ENCODE assay signal across 18 cellular contexts in genomic region chr6:64590965-64591364, GRCh38.
DNase-seq lines count a peak whose midpoint lies in the region; ATAC-seq and TF ChIP-seq lines count a peak whose summit lies in the region.
"Had no signal": no experiment of that assay in that cellular context is flagged by ENCODE, and none has a peak within 500 bp of the region (broad histone marks: within the 10 kb centered on the region; RNA-seq: fewer than 3 reads in every experiment).

No MANE protein-coding gene starts in this region.

- ATAC-seq in Right ventricle myocardium superior (ENCODE audit: poor library complexity) (peak; percentile 85), right cardiac atrium (no peak), sciatic nerve (peak; percentile 57), GM21576 (IDR thresholded peaks at IDR 0.05; ENCODE audit: unreplicated experiment) (no peak)
- ATAC-seq: GM12878 had no signal

- no peaks in the 10 kb centered on the region for H4K20me1 ChIP-seq in MM.1S (ENCODE audit: insufficient read depth, low read length)

- peaks cover 12% of the 10 kb centered on the region for H3F3A ChIP-seq in MM.1S (ENCODE audit: insufficient read depth, low read length)

- H3K4me3 ChIP-seq in right cardiac atrium (ENCODE audit: low read length) (no peak overlapping the region), MM.1S (ENCODE audit: low read length) (no peak overlapping the region)
- H3K4me3 ChIP-seq: GM12878 had no signal

- H3K4me2 ChIP-seq in MM.1S (ENCODE audit: low read depth, low read length): peak overlapping the region; percentile 75; the same call in 1 of the 2 replicates

- H3K9me2 ChIP-seq in MM.1S (replicated peaks; ENCODE audit: insufficient read depth, low read length): no peaks in the 10 kb centered on the region

- intact Hi-C loops in Right ventricle myocardium superior (cut with DNase I): no loop called here
- intact Hi-C loops in right cardiac atrium (cut with DNase I): no loop called here
- intact Hi-C loops in sciatic nerve (cut with DNase I): no loop called here

- no peak for TF ChIP-seq CTCF in MM.1S (IDR thresholded peaks at IDR 0.05; ENCODE audit: low read length)

- H3K9me3 ChIP-seq in right cardiac atrium (ENCODE audit: control insufficient read depth, low read length): no peaks in the 10 kb centered on the region
- no peaks in the 10 kb centered on the region for H3K9me3 ChIP-seq in MM.1S (replicated peaks; ENCODE audit: insufficient read depth, low read length)
- H3K9me3 ChIP-seq: BE2C, Caco-2 had no signal

- no peaks in the 10 kb centered on the region for H3K27me3 ChIP-seq in right cardiac atrium (ENCODE audit: control insufficient read depth, insufficient read depth)
- H3K27me3 ChIP-seq in MM.1S (replicated peaks; ENCODE audit: insufficient read depth, low read length): no peaks in the 10 kb centered on the region
- H3K27me3 ChIP-seq: BE2C had no signal

- WGBS in right cardiac atrium: 37% methylated on average over 3 of the region's 3 CpGs

- DNase-seq in Right ventricle myocardium superior (no peak), right cardiac atrium (no peak), MM.1S (no peak), NCI-H526 treated with DMSO at 0.1 percent for 48 hours (lab: John Stamatoyannopoulos, UW) (peak; percentile 41), sciatic nerve (ENCODE audit: low spot score) (no peak), COR-L47 (lab: John Stamatoyannopoulos, UW) (no peak)
- DNase-seq: ACHN; BE2C; C1 segment of cervical spinal cord; Caco-2; CD4-positive, CD25-positive, alpha-beta regulatory T cell; CD8-positive, alpha-beta memory T cell; DMS53; DND-41; EL; H9 had no signal

- H3K27ac ChIP-seq in right cardiac atrium (ENCODE audit: low read length): no peak overlapping the region
- H3K27ac ChIP-seq in MM.1S (ENCODE audit: low read length): no peak overlapping the region

- no peaks in the 10 kb centered on the region for H3K79me2 ChIP-seq in MM.1S (ENCODE audit: low read length)

- H3K36me3 ChIP-seq in MM.1S (replicated peaks; ENCODE audit: insufficient read depth, low read length): no peaks in the 10 kb centered on the region
- H3K36me3 ChIP-seq: BE2C had no signal

- no peak overlapping the region for H3K9ac ChIP-seq in MM.1S (ENCODE audit: low read length)

- no peak overlapping the region for H2AFZ ChIP-seq in MM.1S (ENCODE audit: low read length)

- H3K4me1 ChIP-seq in right cardiac atrium (ENCODE audit: control insufficient read depth, insufficient read depth, low read length) (no peaks in the 10 kb centered on the region), MM.1S (ENCODE audit: low read length) (peaks cover 19% of the 10 kb centered on the region)
- H3K4me1 ChIP-seq: BE2C, Caco-2 had no signal

Comparison
In these comparisons a context has a peak if more than half of its experiments do, and no peak if none do; other contexts are left out.
1. ATAC-seq: peak in Right ventricle myocardium superior (single experiment) and sciatic nerve (single experiment); none in right cardiac atrium (0 of 2) and GM21576 (single experiment).